12 cellular contexts compared by ENCODE assay signal in the genomic region with DNA sequence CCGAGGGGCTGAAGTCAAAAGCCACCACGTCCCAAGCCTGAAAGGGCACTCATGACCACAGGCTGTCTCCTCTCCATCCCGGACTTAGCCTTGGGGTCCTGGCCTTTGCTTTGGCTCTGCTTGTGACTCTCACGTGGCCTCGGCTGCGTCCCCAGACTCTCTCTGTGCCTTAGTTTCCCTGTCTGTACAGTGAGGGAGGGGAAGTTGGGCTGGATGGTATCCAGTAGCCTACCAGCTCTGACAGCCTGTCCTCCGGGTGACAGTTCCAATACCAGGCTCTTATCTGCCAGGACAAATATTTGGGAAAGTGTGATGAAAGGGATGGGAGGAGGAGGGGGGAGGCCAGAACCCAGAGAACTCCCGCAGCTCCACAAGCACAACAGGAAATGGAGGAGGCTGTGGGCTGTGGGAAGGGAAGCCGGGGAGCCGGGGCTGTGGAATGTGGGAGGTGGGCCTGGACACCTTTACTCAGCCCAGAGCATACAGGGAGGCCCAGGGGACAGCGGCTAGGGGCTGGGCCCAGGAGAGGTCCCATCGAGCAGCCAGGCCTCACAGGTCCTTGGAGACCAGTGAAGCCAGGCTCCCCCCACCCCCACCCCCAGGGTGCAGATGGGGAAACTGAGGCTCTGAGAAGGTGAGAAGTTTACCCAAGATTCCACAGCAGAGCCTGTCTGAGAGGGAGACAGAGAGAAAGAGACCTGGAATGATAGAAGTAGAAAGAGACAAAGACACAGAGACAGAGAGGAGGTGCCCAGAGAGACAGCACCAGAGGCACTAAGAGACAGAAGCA. TPM values are rescaled to one million over a fixed set of nuclear protein-coding genes. Genes with fewer than 3 reads are reported as not detected.
DNase-seq lines count a peak whose midpoint lies in the region; ATAC-seq and TF ChIP-seq lines count a peak whose summit lies in the region.
"Had no signal": no experiment of that assay in that cellular context is flagged by ENCODE, and none has a peak within 500 bp of the region (broad histone marks: within the 10 kb centered on the region; RNA-seq: fewer than 3 reads in every experiment).

No MANE protein-coding gene starts in this region.

- no peak overlapping the region for H3K4me3 ChIP-seq in BLaER1 treated with 17β-estradiol and CSF1 and Interleukin-3, amounts not matched to agents 10 nM and 100 nM

- H3K4me1 ChIP-seq in BLaER1 treated with 17β-estradiol and CSF1 and Interleukin-3, amounts not matched to agents 10 nM and 100 nM, result peaks cover 84 to 100% (median 100%) of the 10 kb centered on the region in 10 experiments

- H4K20me1 ChIP-seq in BLaER1 treated with 17β-estradiol and CSF1 and Interleukin-3, amounts not matched to agents 10 nM and 100 nM, result no peaks in the 10 kb centered on the region

- H3K27ac ChIP-seq in BLaER1 treated with 17β-estradiol and CSF1 and Interleukin-3, amounts not matched to agents 10 nM and 100 nM, result peak overlapping the region; percentile 10 to 91 (median 84); a peak in 20 of 22 replicates
- H3K27ac ChIP-seq in VCaP, result peak overlapping the region; percentile 82

- peak overlapping the region; percentile 90 to 100 (median 98) for H3K4me2 ChIP-seq in BLaER1 treated with 17β-estradiol and CSF1 and Interleukin-3, amounts not matched to agents 10 nM and 100 nM

- intact Hi-C loops in left ventricle myocardium superior (cut with micrococcal nuclease), result no loop called here

- H3K9me3 Mint-ChIP-seq in progenitor cell of endocrine pancreas (ENCODE audit: low read depth), result no peaks in the 10 kb centered on the region

- no peaks in the 10 kb centered on the region for H3K27me3 ChIP-seq in BLaER1 treated with 17β-estradiol and CSF1 and Interleukin-3, amounts not matched to agents 10 nM and 100 nM

- H3K4me1 Mint-ChIP-seq in progenitor cell of endocrine pancreas (ENCODE audit: low read depth), result peaks cover 28% of the 10 kb centered on the region
- H3K4me1 Mint-ChIP-seq: CD4-positive, CD25-positive, alpha-beta regulatory T cell had no signal

- peaks cover 0 to 53% (median 48%) of the 10 kb centered on the region in 11 experiments; a peak in 17 of 22 replicates for H3K36me3 ChIP-seq in BLaER1 treated with 17β-estradiol and CSF1 and Interleukin-3, amounts not matched to agents 10 nM and 100 nM

- H3K36me3 Mint-ChIP-seq in progenitor cell of endocrine pancreas (ENCODE audit: insufficient read depth), result no peaks in the 10 kb centered on the region
- H3K36me3 Mint-ChIP-seq: CD4-positive, CD25-positive, alpha-beta regulatory T cell had no signal

- DNase-seq in left ventricle myocardium superior (no peak), progenitor cell of endocrine pancreas (ENCODE audit: low spot score, unreplicated experiment) (no peak), activated gamma-delta T cell treated with Interleukin-2 at 50 U/mL for 16 hours (no peak), NOMO-1 treated with DMSO at 0.1 percent for 48 hours (lab: John Stamatoyannopoulos, UW; ENCODE audit: unreplicated experiment) (no peak)
- DNase-seq: activated CD4-positive, CD25-positive, alpha-beta regulatory T cell treated with anti-CD3 and anti-CD28 coated beads, Interleukin-2, amount 50 U/mL, for 72 hours; CD4-positive, CD25-positive, alpha-beta regulatory T cell; KG1 had no signal

- ATAC-seq in left ventricle myocardium superior (peak; percentile 18), GM18520 (IDR thresholded peaks at IDR 0.05; ENCODE audit: unreplicated experiment) (no peak), GM21515 (IDR thresholded peaks at IDR 0.05; ENCODE audit: unreplicated experiment) (no peak)

- peak overlapping the region; percentile 27 for H3K4me3 Mint-ChIP-seq in progenitor cell of endocrine pancreas (ENCODE audit: low read depth)
- H3K4me3 Mint-ChIP-seq: CD4-positive, CD25-positive, alpha-beta regulatory T cell had no signal

- no peak for TF ChIP-seq CTCF in VCaP (conservative IDR thresholded peaks at IDR 0.05)
- TF ChIP-seq CTCF in progenitor cell of endocrine pancreas (IDR thresholded peaks at IDR 0.05; ENCODE audit: unreplicated experiment), result no peak

- H3K27ac Mint-ChIP-seq in progenitor cell of endocrine pancreas, result peak overlapping the region; percentile 92

- peaks cover 42% of the 10 kb centered on the region for H3K27me3 Mint-ChIP-seq in progenitor cell of endocrine pancreas
- H3K27me3 Mint-ChIP-seq: CD4-positive, CD25-positive, alpha-beta regulatory T cell had no signal

- H3K9ac ChIP-seq in BLaER1 treated with 17β-estradiol and CSF1 and Interleukin-3, amounts not matched to agents 10 nM and 100 nM, result peak overlapping the region in 10 of 11 experiments; percentile 31 to 81 (median 69); a peak in 18 of 22 replicates

- no peaks in the 10 kb centered on the region for H3K9me3 ChIP-seq in BLaER1 treated with 17β-estradiol and CSF1 and Interleukin-3, amounts not matched to agents 10 nM and 100 nM (replicated peaks in 1 of 11)

RNA-seq across cellular contexts. Expression of gene PDGFRB, which starts 18.3 kb away (rescaled TPM):
- total RNA-seq in left ventricle myocardium superior, result 47.8 TPM
- total RNA-seq in progenitor cell of endocrine pancreas, result 1.2 and 2.3 TPM in 2 replicates
- total RNA-seq: CD4-positive, CD25-positive, alpha-beta regulatory T cell had no signal

RNA-seq across cellular contexts. Expression of gene CDX1, which starts 29.2 kb away (rescaled TPM):
- not detected for total RNA-seq in left ventricle myocardium superior
- total RNA-seq in progenitor cell of endocrine pancreas, result 0.31 and 0.43 TPM in 2 replicates
- total RNA-seq: CD4-positive, CD25-positive, alpha-beta regulatory T cell had no signal

RNA-seq across cellular contexts. Expression of gene CSF1R, which starts 51.0 kb away (rescaled TPM):
- total RNA-seq in left ventricle myocardium superior (20.1 TPM), progenitor cell of endocrine pancreas (not detected in 2 replicates)
- total RNA-seq: CD4-positive, CD25-positive, alpha-beta regulatory T cell had no signal

RNA-seq across cellular contexts. Expression of gene SLC6A7, which starts 52.5 kb away (rescaled TPM):
- total RNA-seq in left ventricle myocardium superior (not detected), progenitor cell of endocrine pancreas (not detected in 2 replicates)
- total RNA-seq: CD4-positive, CD25-positive, alpha-beta regulatory T cell; urinary bladder had no signal

Comparison
In these comparisons a context has a peak if more than half of its experiments do, and no peak if none do; other contexts are left out.
1. RNA of gene PDGFRB, which starts 18.3 kb away (total RNA-seq): 47.8 TPM in left ventricle myocardium superior (single experiment); 1.2 to 2.3 TPM in progenitor cell of endocrine pancreas; every median in the first group is over 10 times any median in the second.
2. RNA of gene CSF1R, which starts 51.0 kb away (total RNA-seq): 20.1 TPM in left ventricle myocardium superior (single experiment); not detected in progenitor cell of endocrine pancreas; every median in the first group is over 10 times any median in the second.